ENCODE assay signal across 21 cellular contexts in the genomic region with DNA sequence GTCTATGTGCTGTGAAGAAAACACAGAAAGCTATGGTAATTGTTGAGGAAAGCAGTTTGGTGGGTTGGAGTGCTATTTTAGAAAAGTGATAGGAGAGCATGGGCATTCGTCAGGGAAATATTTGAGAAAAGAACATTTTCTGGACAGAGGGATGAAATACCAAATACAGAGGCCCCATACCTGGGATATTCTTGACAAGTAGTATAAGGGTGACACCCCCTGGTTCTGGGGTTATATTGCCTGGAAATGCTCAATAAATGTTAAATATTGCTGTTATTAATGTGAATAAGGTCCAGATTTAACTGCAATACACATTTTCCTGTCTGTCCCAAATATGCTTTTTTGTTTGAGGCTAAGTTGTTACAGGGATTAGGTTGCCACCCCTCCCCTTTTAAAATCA. TPM values are rescaled to one million over a fixed set of nuclear protein-coding genes. Genes with fewer than 3 reads are reported as not detected.
A peak's percentile ranks its signal among the peaks of the same experiment; 100 is the strongest.
DNase-seq lines count a peak whose midpoint lies in the region; FAIRE-seq and TF ChIP-seq lines count a peak whose summit lies in the region.
"Had no signal": no experiment of that assay in that cellular context is flagged by ENCODE, and none has a peak within 500 bp of the region (broad histone marks: within the 10 kb centered on the region; RNA-seq: fewer than 3 reads in every experiment).

No MANE protein-coding gene starts in this region.

- no peak overlapping the region for H3K9ac ChIP-seq in astrocyte (ENCODE audit: low read length)
- H3K9ac ChIP-seq in liver (ENCODE audit: low read depth in 1 of 2, low read length in 2 of 2) = no peak overlapping the region

- peak overlapping the region; percentile 44 for H3K27ac Mint-ChIP-seq in astrocyte (ENCODE audit: unreplicated experiment)
- H3K27ac Mint-ChIP-seq: stimulated activated memory B cell treated with anti-CD40 and anti-IgM and Interleukin-4, amounts not matched to agents 10 μg/mL and 1 μg/mL and 100 μg/mL, for 72 hours had no signal

- TF ChIP-seq EP300 in suprapubic skin (IDR thresholded peaks at IDR 0.05) = no peak

- POLR2A ChIA-PET in HEK293 (lab: Yijun Ruan, JAX) = no interaction called here

- TF ChIP-seq CTCF in HEK293 (tag by site-specific recombination; IDR thresholded peaks at IDR 0.05) = no peak
- no peak for TF ChIP-seq CTCF in astrocyte (IDR thresholded peaks at IDR 0.05; ENCODE audit: insufficient read depth, low read depth, low read length)
- TF ChIP-seq CTCF in liver (IDR thresholded peaks at IDR 0.05; ENCODE audit: low read depth, low read length, missing input control) = no peak
- no peak for TF ChIP-seq CTCF in suprapubic skin (IDR thresholded peaks at IDR 0.05)

- DNase-seq in astrocyte (ENCODE audit: low read depth) (no peak), suprapubic skin (ENCODE audit: low spot score in 2 of 2) (no peak), NCI-H2171 (lab: John Stamatoyannopoulos, UW) (no peak), A172 (ENCODE audit: low spot score) (no peak), NOMO-1 treated with dmso at 0.1 percent for 144 hours (lab: John Stamatoyannopoulos, UW; ENCODE audit: unreplicated experiment) (no peak)
- DNase-seq: activated CD4-positive, alpha-beta T cell treated with anti-CD3 and anti-CD28 coated beads for 1 hour; activated effector memory CD4-positive, alpha-beta T cell treated with Interleukin-2 at 50 U/mL for 16 hours; effector memory CD4-positive, alpha-beta T cell; NCI-H524 treated with DMSO at 0.1 percent for 48 hours; stimulated activated CD4-positive, alpha-beta T cell treated with anti-CD3 and anti-CD28 coated beads, Interleukin-15, amount 100 ng/mL, for 24 hours had no signal

- H3K27me3 Mint-ChIP-seq in astrocyte (ENCODE audit: low read depth, unreplicated experiment) = no peaks in the 10 kb centered on the region
- H3K27me3 Mint-ChIP-seq: stimulated activated memory B cell treated with anti-CD40 and anti-IgM and Interleukin-4, amounts not matched to agents 10 μg/mL and 1 μg/mL and 100 μg/mL, for 72 hours had no signal

- peak; percentile 30 to 51 for TF ChIP-seq RAD21 in liver (IDR thresholded peaks at IDR 0.05)

- no peak overlapping the region for H2AFZ ChIP-seq in ACC112 (ENCODE audit: low read length, unreplicated experiment)
- H2AFZ ChIP-seq in astrocyte (ENCODE audit: low read depth, low read length) = no peak overlapping the region

- H3K4me1 Mint-ChIP-seq in astrocyte (ENCODE audit: low read depth, unreplicated experiment) = peaks cover 44% of the 10 kb centered on the region
- H3K4me1 Mint-ChIP-seq: stimulated activated memory B cell treated with anti-CD40 and anti-IgM and Interleukin-4, amounts not matched to agents 10 μg/mL and 1 μg/mL and 100 μg/mL, for 72 hours had no signal

- no peak for FAIRE-seq in astrocyte (lab: Jason Lieb, UNC)
- FAIRE-seq: G401.6, islet of Langerhans had no signal

- no peaks in the 10 kb centered on the region for H3K9me3 ChIP-seq in HEK293 (ENCODE audit: control insufficient read depth, insufficient read depth, low read depth, low read length)
- H3K9me3 ChIP-seq in astrocyte (ENCODE audit: insufficient read depth, low read depth, low read length) = no peaks in the 10 kb centered on the region
- no peaks in the 10 kb centered on the region for H3K9me3 ChIP-seq in liver (ENCODE audit: control insufficient read depth in 4 of 4, low read length in 3 of 4)
- no peaks in the 10 kb centered on the region for H3K9me3 ChIP-seq in suprapubic skin
- H3K9me3 ChIP-seq: adrenal gland, HAP-1, heart left ventricle, upper lobe of left lung had no signal

- CTCF ChIA-PET in HEK293 (lab: Yijun Ruan, JAX) = interaction anchor here (0.7 to 1.2 kb wide), 2 partner anchors 68 to 71 kb away, joined by 3 read pairs; no protein-coding TSS in a partner anchor

- no peaks in the 10 kb centered on the region for H3K36me3 ChIP-seq in ACC112 (ENCODE audit: insufficient read depth, low read length)
- H3K36me3 ChIP-seq in HEK293 (ENCODE audit: control insufficient read depth in 2 of 2, insufficient read depth in 1 of 2, low read length in 2 of 2) = no peaks in the 10 kb centered on the region
- no peaks in the 10 kb centered on the region for H3K36me3 ChIP-seq in astrocyte (ENCODE audit: insufficient read depth, low read length)
- H3K36me3 ChIP-seq in liver (ENCODE audit: control insufficient read depth in 4 of 4, insufficient read depth in 3 of 4, low read depth in 1 of 4, low read length in 3 of 4) = no peaks in the 10 kb centered on the region
- no peaks in the 10 kb centered on the region for H3K36me3 ChIP-seq in suprapubic skin
- H3K36me3 ChIP-seq: adrenal gland, HAP-1, heart left ventricle, upper lobe of left lung had no signal

- H3K27ac ChIP-seq in ACC112 (ENCODE audit: low read depth, low read length) = peak overlapping the region; percentile 85
- H3K27ac ChIP-seq in HEK293 (ENCODE audit: extremely low read depth, low read depth, low read length) = no peak overlapping the region
- peak overlapping the region; percentile 82 for H3K27ac ChIP-seq in astrocyte (ENCODE audit: low read depth, low read length)
- no peak overlapping the region for H3K27ac ChIP-seq in liver (ENCODE audit: low read depth in 1 of 2, low read length in 2 of 2)
- no peak overlapping the region for H3K27ac ChIP-seq in suprapubic skin
- H3K27ac ChIP-seq: adrenal gland, upper lobe of left lung had no signal

- H4K20me1 ChIP-seq in astrocyte (ENCODE audit: insufficient read depth, low read length) = peaks cover 32% of the 10 kb centered on the region

- H3K79me2 ChIP-seq in ACC112 (ENCODE audit: control insufficient read depth, insufficient read depth, low read length, unreplicated experiment) (peaks cover 68% of the 10 kb centered on the region), astrocyte (ENCODE audit: insufficient read depth, low read length) (peaks cover 91% of the 10 kb centered on the region)

- 64% methylated on average over 1 of the region's 1 CpG for WGBS in liver
- WGBS in suprapubic skin = 81% methylated on average over 1 of the region's 1 CpG

- H3K4me1 ChIP-seq in ACC112 (ENCODE audit: control insufficient read depth, insufficient read depth, low read length, unreplicated experiment) = peaks cover 38% of the 10 kb centered on the region
- peaks cover 10% of the 10 kb centered on the region for H3K4me1 ChIP-seq in HEK293 (ENCODE audit: control insufficient read depth, insufficient read depth, low read length)
- peaks cover 43% of the 10 kb centered on the region for H3K4me1 ChIP-seq in astrocyte (ENCODE audit: insufficient read depth, low read length)
- H3K4me1 ChIP-seq in liver (ENCODE audit: control insufficient read depth in 4 of 4, insufficient read depth in 4 of 4, low read length in 3 of 4) = peaks cover 10 to 28% (median 15%) of the 10 kb centered on the region in 4 donors
- H3K4me1 ChIP-seq in suprapubic skin = peaks cover 27% of the 10 kb centered on the region

- TF ChIP-seq POLR2A in suprapubic skin (IDR thresholded peaks at IDR 0.05) = no peak

- no peak overlapping the region for H3K4me3 Mint-ChIP-seq in astrocyte (ENCODE audit: unreplicated experiment)
- H3K4me3 Mint-ChIP-seq: neural crest cell; stimulated activated memory B cell treated with anti-CD40 and anti-IgM and Interleukin-4, amounts not matched to agents 10 μg/mL and 1 μg/mL and 100 μg/mL, for 72 hours had no signal

- H3K4me3 ChIP-seq in ACC112 (ENCODE audit: low read depth, low read length) (no peak overlapping the region), HEK293 (ENCODE audit: low read depth, low read length) (no peak overlapping the region), astrocyte (ENCODE audit: insufficient read depth, low read depth, low read length) (no peak overlapping the region), liver (ENCODE audit: low read depth in 1 of 3, low read length in 3 of 3) (no peak overlapping the region), suprapubic skin (no peak overlapping the region)
- H3K4me3 ChIP-seq: adrenal gland, HAP-1, upper lobe of left lung had no signal

- no peaks in the 10 kb centered on the region for H3K9me3 Mint-ChIP-seq in astrocyte (ENCODE audit: unreplicated experiment)
- H3K9me3 Mint-ChIP-seq: stimulated activated memory B cell treated with anti-CD40 and anti-IgM and Interleukin-4, amounts not matched to agents 10 μg/mL and 1 μg/mL and 100 μg/mL, for 72 hours had no signal

- no peaks in the 10 kb centered on the region for H3K27me3 ChIP-seq in ACC112 (ENCODE audit: insufficient read depth, low read length)
- no peaks in the 10 kb centered on the region for H3K27me3 ChIP-seq in astrocyte (ENCODE audit: insufficient read depth, low read length)
- no peaks in the 10 kb centered on the region for H3K27me3 ChIP-seq in liver (ENCODE audit: control insufficient read depth in 4 of 4, insufficient read depth in 4 of 4, low read length in 3 of 4)
- no peaks in the 10 kb centered on the region for H3K27me3 ChIP-seq in suprapubic skin
- H3K27me3 ChIP-seq: adrenal gland, heart left ventricle, upper lobe of left lung had no signal

- H3K36me3 Mint-ChIP-seq in astrocyte (ENCODE audit: low read depth, unreplicated experiment) = peaks cover 2% of the 10 kb centered on the region
- H3K36me3 Mint-ChIP-seq: stimulated activated memory B cell treated with anti-CD40 and anti-IgM and Interleukin-4, amounts not matched to agents 10 μg/mL and 1 μg/mL and 100 μg/mL, for 72 hours had no signal

- no peak overlapping the region for H3K4me2 ChIP-seq in astrocyte (ENCODE audit: low read length)

TF ChIP-seq in HEK293, 187 proteins besides CTCF, POLR2A, EP300 and RAD21 (continues in another document):
- TF ChIP-seq ZNF114 (tag by site-specific recombination; IDR thresholded peaks at IDR 0.05) = no peak

TF ChIP-seq in liver, 16 proteins besides CTCF, POLR2A, EP300 and RAD21 (continues in another document):
- TF ChIP-seq TAF1 (conservative IDR thresholded peaks at IDR 0.05) = no peak
- no peak for TF ChIP-seq NR2F2 (IDR thresholded peaks at IDR 0.05)
- TF ChIP-seq RXRA (IDR thresholded peaks at IDR 0.05) = no peak
- no peak for TF ChIP-seq GABPA (IDR thresholded peaks at IDR 0.05 in 1 of 2, conservative IDR thresholded peaks at IDR 0.05 in 1 of 2)

RNA-seq across cellular contexts. Expression of gene WWC2, which starts 42.9 kb away (rescaled TPM):
- total RNA-seq in astrocyte (51.6 and 62.6 TPM in 2 replicates), liver (10 to 100 TPM; 10.5 to 60.1 TPM), suprapubic skin (10 to 100 TPM in 3 of 4 donors, 1 to 10 TPM in 1; 9.2 to 30.4 (median 15.2) TPM)
- 10 to 100 TPM in 1 of 2 donors, 1 to 10 TPM in 1; 8.6 to 16.1 TPM for polyA plus RNA-seq in liver
- 22.4 and 27.7 TPM in 2 replicates for total RNA-seq in A172 (2014; rRNA removed; shearing (Covaris generic))

Comparison
In these comparisons a context has a peak if more than half of its experiments do, and no peak if none do; other contexts are left out.
1. H3K27ac ChIP-seq: peak in ACC112 (single experiment) and astrocyte (single experiment); none in HEK293 (single experiment), liver (0 of 2) and suprapubic skin (single experiment).